Comparison of ENCODE assay signal across 8 cellular contexts in genomic region chr19:20776083-20777076, GRCh38. TPM values are rescaled to one million over a fixed set of nuclear protein-coding genes. Genes with fewer than 3 reads are reported as not detected.
A peak's percentile ranks its signal among the peaks of the same experiment; 100 is the strongest.
DNase-seq lines count a peak whose midpoint lies in the region; ATAC-seq and TF ChIP-seq lines count a peak whose summit lies in the region.

Gene ZNF66 (plus strand): TSS chr19:20776304. CDS start chr19:20776448, 144 bp downstream.

- peaks cover 0 to 6% of the 10 kb centered on the region in 2 donors for H3K36me3 ChIP-seq in gastroesophageal sphincter
- H3K36me3 ChIP-seq in neutrophil, result no peaks in the 10 kb centered on the region

- H3K4me3 ChIP-seq in gastroesophageal sphincter (peak within 1 kb of the TSS; percentile 56 to 70), neutrophil (ENCODE audit: low read depth in 1 of 2, low read length in 1 of 2) (peak within 1 kb of the TSS; percentile 62 to 90)

- ATAC-seq in GM21619 (IDR thresholded peaks at IDR 0.05; ENCODE audit: unreplicated experiment), result peak; percentile 96
- peak; percentile 100 for ATAC-seq in gastroesophageal sphincter

- H3K4me1 ChIP-seq in gastroesophageal sphincter (peaks cover 0 to 6% (median 0%) of the 10 kb centered on the region in 3 donors), neutrophil (ENCODE audit: control insufficient read depth in 1 of 2, insufficient read depth in 1 of 2, low read depth in 1 of 2, low read length in 1 of 2) (peaks cover 0 to 11% of the 10 kb centered on the region in 2 experiments)

- H3K27ac ChIP-seq in gastroesophageal sphincter (peak within 1 kb of the TSS in 3 of 4 donors; percentile 73 to 77 (median 73)), neutrophil (peak within 1 kb of the TSS; percentile 65), substantia nigra (ENCODE audit: low read depth, low read length, poor library complexity, severe bottlenecking) (peak within 1 kb of the TSS; percentile 55)

- DNase-seq in DMS79 (lab: John Stamatoyannopoulos, UW) (peak; percentile 95), KG1 (lab: John Stamatoyannopoulos, UW) (peak; percentile 96), SHP77 treated with DMSO at 0.1 percent for 48 hours (lab: John Stamatoyannopoulos, UW) (peak; percentile 88), substantia nigra (lab: John Stamatoyannopoulos, UW) (peak; percentile 61 to 98 (median 94))
- peak; percentile 77 to 87 (median 83) for DNase-seq in activated naive CD4-positive, alpha-beta T cell (lab: John Stamatoyannopoulos, UW)

- H3K27me3 ChIP-seq in gastroesophageal sphincter (no peaks in the 10 kb centered on the region), neutrophil (no peaks in the 10 kb centered on the region)

- peak in 1 of 2 donors; percentile 53 for TF ChIP-seq POLR2A in gastroesophageal sphincter (IDR thresholded peaks at IDR 0.05)

- WGBS in gastroesophageal sphincter (ENCODE audit: low coverage in 1 of 2), 2 donors, result 0 to 1% methylated on average over 3 to 7 of the region's 42 CpGs

- H3K9me3 ChIP-seq in gastroesophageal sphincter, result no peaks in the 10 kb centered on the region
- no peaks in the 10 kb centered on the region for H3K9me3 ChIP-seq in neutrophil

- TF ChIP-seq CTCF in gastroesophageal sphincter (IDR thresholded peaks at IDR 0.05) (no peak), neutrophil (IDR thresholded peaks at IDR 0.05) (no peak)

- no peak for TF ChIP-seq EP300 in gastroesophageal sphincter (IDR thresholded peaks at IDR 0.05)

RNA-seq across cellular contexts. Expression of gene ZNF66, which starts in this region (rescaled TPM):
- 1 to 10 TPM in 3 of 4 donors, not detected in 1; 1.7 to 2.0 (median 1.7) TPM for total RNA-seq in gastroesophageal sphincter

Comparison
In these comparisons a context has a peak if more than half of its experiments do, and no peak if none do; other contexts are left out.
1. Peak in every context shown above with its lines: DNase-seq, ATAC-seq, H3K4me3 ChIP-seq and H3K27ac ChIP-seq.